ENCODE assay signal across 1 cellular context in genomic region chr19:38020331-38020730, GRCh38.
TF ChIP-seq lines count a peak whose summit lies in the region.

No MANE protein-coding gene starts in this region.

TF ChIP-seq in endothelial cell of umbilical vein, 7 proteins besides CTCF, POLR2A, EP300 and RAD21:
- no peak for TF ChIP-seq JUN (IDR thresholded peaks at IDR 0.05; ENCODE audit: borderline replicate concordance, insufficient read depth, insufficient read length, low read depth)
- peak; percentile 24 for TF ChIP-seq POLR2AphosphoS5 (IDR thresholded peaks at IDR 0.05; ENCODE audit: insufficient read depth, low read depth, low read length)
TF ChIP-seq in endothelial cell of umbilical vein: peak in this region for 1.
